1 cellular context compared by ENCODE assay signal in the genomic region with DNA sequence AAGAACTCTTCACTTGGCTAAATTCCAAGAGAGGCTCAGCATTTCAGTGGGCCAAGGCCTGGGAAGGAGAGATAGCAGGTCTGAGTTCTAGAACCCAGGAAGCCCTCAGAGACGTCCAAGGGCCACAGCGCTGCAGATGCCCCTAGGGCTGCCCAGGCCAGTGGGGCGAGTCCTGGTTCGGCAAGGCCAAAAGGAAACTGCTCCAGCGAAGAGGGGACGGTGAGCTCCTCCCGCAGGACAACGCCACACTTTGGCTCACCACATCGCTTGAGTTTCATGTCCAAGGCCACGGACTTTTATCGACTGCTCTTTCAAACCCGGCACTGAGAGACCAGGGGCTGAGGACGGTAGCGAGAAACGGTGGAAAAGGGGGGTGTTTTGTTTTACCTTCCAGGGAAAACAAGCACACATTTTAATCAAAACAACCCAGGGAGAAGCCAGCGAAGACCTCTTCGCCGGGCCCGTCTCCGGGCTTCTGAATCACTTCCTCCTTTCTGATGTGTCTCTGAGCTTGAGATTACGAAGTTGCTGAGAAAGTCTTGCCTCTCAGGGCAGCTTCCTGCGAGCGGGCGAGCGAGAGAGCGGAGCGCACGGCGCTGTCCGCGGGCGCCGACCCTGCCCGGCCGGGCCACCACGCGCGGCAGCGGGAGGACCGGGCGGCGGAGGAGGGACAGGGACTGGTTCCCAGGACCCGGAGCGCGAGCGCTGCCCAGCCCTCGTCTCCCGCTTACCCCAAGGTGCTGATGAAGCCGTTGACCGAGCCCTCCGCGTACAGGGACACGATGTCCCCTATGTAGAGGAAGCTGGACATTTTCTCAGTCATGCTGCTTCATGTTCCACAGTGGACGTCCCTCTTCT.
TF ChIP-seq lines count a peak whose summit lies in the region.

No MANE protein-coding gene starts in this region.

TF ChIP-seq in K562, 482 proteins besides CTCF, POLR2A, EP300 and RAD21 (continued from another document and continues in another):
- TF ChIP-seq, protein P1, sequence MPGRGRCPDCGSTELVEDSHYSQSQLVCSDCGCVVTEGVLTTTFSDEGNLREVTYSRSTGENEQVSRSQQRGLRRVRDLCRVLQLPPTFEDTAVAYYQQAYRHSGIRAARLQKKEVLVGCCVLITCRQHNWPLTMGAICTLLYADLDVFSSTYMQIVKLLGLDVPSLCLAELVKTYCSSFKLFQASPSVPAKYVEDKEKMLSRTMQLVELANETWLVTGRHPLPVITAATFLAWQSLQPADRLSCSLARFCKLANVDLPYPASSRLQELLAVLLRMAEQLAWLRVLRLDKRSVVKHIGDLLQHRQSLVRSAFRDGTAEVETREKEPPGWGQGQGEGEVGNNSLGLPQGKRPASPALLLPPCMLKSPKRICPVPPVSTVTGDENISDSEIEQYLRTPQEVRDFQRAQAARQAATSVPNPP (IDR thresholded peaks at IDR 0.05; ENCODE audit: borderline replicate concordance, insufficient read depth, insufficient read length) = no peak
- TF ChIP-seq TSC22D4 (tag; IDR thresholded peaks at IDR 0.05) (no peak), ZNF143 (CRISPR knock-in tag; IDR thresholded peaks at IDR 0.05) (no peak), ETV5 (CRISPR knock-in tag; IDR thresholded peaks at IDR 0.05; ENCODE audit: low read depth) (no peak), ZNF445 (CRISPR knock-in tag; IDR thresholded peaks at IDR 0.05; ENCODE audit: low read depth) (no peak), ZNF444 (CRISPR knock-in tag; IDR thresholded peaks at IDR 0.05) (no peak), NR4A1 (CRISPR knock-in tag; IDR thresholded peaks at IDR 0.05) (0 out of 2 replicates have a peak, but pooled peaks have one; percentile 55), NR4A1 (tag; IDR thresholded peaks at IDR 0.05) (no peak), RFX7 (CRISPR knock-in tag; IDR thresholded peaks at IDR 0.05) (no peak), MTA1 (IDR thresholded peaks at IDR 0.05; ENCODE audit: borderline replicate concordance) (no peak), ZNF253 (CRISPR knock-in tag; conservative IDR thresholded peaks at IDR 0.05) (no peak), ELF1 (tag; IDR thresholded peaks at IDR 0.05) (peak; percentile 46; the same call in 1 of the 2 replicates), CBX5 (IDR thresholded peaks at IDR 0.05; ENCODE audit: borderline replicate concordance, low read depth) (no peak), FOXJ3 (CRISPR knock-in tag; IDR thresholded peaks at IDR 0.05) (no peak), CBFA2T3 (IDR thresholded peaks at IDR 0.05) (peak; percentile 67), MAFK (IDR thresholded peaks at IDR 0.05; ENCODE audit: low read length) (no peak), ZNF134 (CRISPR knock-in tag; conservative IDR thresholded peaks at IDR 0.05) (no peak), ZEB2 (IDR thresholded peaks at IDR 0.05) (no peak), ZNF830 (CRISPR knock-in tag; IDR thresholded peaks at IDR 0.05) (peak; percentile 32; the same call in 1 of the 2 replicates), RBM22 (IDR thresholded peaks at IDR 0.05; ENCODE audit: low read depth, low read length, poor library complexity, severe bottlenecking) (no peak), EGR1 (conservative IDR thresholded peaks at IDR 0.05) (no peak), NFYB (IDR thresholded peaks at IDR 0.05; ENCODE audit: extremely low read depth, insufficient read length) (no peak), SMAD4 (CRISPR knock-in tag; conservative IDR thresholded peaks at IDR 0.05) (0 out of 2 replicates have a peak, but pooled peaks have one; percentile 18), RBM14 (IDR thresholded peaks at IDR 0.05; ENCODE audit: borderline replicate concordance, insufficient read depth, low read depth, low read length) (no peak), ZNF583 (CRISPR knock-in tag; IDR thresholded peaks at IDR 0.05) (no peak), CEBPG (CRISPR knock-in tag; IDR thresholded peaks at IDR 0.05) (no peak), CEBPG (tag; conservative IDR thresholded peaks at IDR 0.05 in 1 of 2, IDR thresholded peaks at IDR 0.05 in 1 of 2) (no peak), SMARCC2 (IDR thresholded peaks at IDR 0.05; ENCODE audit: low read depth) (no peak; the same call in 1 of the 2 replicates), CREB1 (IDR thresholded peaks at IDR 0.05) (0 out of 2 replicates have a peak, but pooled peaks have one; percentile 12), CREB1 (CRISPR knock-in tag; IDR thresholded peaks at IDR 0.05) (no peak), RBM25 (IDR thresholded peaks at IDR 0.05; ENCODE audit: low read depth, low read length, severe bottlenecking) (no peak), ZBTB17 (CRISPR knock-in tag; IDR thresholded peaks at IDR 0.05) (no peak)
- TF ChIP-seq, protein P2, sequence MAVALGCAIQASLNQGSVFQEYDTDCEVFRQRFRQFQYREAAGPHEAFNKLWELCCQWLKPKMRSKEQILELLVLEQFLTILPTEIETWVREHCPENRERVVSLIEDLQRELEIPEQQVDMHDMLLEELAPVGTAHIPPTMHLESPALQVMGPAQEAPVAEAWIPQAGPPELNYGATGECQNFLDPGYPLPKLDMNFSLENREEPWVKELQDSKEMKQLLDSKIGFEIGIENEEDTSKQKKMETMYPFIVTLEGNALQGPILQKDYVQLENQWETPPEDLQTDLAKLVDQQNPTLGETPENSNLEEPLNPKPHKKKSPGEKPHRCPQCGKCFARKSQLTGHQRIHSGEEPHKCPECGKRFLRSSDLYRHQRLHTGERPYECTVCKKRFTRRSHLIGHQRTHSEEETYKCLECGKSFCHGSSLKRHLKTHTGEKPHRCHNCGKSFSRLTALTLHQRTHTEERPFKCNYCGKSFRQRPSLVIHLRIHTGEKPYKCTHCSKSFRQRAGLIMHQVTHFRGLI (CRISPR knock-in tag; IDR thresholded peaks at IDR 0.05) = no peak
- TF ChIP-seq, protein P3, sequence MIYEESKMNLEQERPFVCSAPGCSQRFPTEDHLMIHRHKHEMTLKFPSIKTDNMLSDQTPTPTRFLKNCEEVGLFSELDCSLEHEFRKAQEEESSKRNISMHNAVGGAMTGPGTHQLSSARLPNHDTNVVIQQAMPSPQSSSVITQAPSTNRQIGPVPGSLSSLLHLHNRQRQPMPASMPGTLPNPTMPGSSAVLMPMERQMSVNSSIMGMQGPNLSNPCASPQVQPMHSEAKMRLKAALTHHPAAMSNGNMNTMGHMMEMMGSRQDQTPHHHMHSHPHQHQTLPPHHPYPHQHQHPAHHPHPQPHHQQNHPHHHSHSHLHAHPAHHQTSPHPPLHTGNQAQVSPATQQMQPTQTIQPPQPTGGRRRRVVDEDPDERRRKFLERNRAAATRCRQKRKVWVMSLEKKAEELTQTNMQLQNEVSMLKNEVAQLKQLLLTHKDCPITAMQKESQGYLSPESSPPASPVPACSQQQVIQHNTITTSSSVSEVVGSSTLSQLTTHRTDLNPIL (CRISPR knock-in tag; IDR thresholded peaks at IDR 0.05) = no peak
- TF ChIP-seq, protein P4, sequence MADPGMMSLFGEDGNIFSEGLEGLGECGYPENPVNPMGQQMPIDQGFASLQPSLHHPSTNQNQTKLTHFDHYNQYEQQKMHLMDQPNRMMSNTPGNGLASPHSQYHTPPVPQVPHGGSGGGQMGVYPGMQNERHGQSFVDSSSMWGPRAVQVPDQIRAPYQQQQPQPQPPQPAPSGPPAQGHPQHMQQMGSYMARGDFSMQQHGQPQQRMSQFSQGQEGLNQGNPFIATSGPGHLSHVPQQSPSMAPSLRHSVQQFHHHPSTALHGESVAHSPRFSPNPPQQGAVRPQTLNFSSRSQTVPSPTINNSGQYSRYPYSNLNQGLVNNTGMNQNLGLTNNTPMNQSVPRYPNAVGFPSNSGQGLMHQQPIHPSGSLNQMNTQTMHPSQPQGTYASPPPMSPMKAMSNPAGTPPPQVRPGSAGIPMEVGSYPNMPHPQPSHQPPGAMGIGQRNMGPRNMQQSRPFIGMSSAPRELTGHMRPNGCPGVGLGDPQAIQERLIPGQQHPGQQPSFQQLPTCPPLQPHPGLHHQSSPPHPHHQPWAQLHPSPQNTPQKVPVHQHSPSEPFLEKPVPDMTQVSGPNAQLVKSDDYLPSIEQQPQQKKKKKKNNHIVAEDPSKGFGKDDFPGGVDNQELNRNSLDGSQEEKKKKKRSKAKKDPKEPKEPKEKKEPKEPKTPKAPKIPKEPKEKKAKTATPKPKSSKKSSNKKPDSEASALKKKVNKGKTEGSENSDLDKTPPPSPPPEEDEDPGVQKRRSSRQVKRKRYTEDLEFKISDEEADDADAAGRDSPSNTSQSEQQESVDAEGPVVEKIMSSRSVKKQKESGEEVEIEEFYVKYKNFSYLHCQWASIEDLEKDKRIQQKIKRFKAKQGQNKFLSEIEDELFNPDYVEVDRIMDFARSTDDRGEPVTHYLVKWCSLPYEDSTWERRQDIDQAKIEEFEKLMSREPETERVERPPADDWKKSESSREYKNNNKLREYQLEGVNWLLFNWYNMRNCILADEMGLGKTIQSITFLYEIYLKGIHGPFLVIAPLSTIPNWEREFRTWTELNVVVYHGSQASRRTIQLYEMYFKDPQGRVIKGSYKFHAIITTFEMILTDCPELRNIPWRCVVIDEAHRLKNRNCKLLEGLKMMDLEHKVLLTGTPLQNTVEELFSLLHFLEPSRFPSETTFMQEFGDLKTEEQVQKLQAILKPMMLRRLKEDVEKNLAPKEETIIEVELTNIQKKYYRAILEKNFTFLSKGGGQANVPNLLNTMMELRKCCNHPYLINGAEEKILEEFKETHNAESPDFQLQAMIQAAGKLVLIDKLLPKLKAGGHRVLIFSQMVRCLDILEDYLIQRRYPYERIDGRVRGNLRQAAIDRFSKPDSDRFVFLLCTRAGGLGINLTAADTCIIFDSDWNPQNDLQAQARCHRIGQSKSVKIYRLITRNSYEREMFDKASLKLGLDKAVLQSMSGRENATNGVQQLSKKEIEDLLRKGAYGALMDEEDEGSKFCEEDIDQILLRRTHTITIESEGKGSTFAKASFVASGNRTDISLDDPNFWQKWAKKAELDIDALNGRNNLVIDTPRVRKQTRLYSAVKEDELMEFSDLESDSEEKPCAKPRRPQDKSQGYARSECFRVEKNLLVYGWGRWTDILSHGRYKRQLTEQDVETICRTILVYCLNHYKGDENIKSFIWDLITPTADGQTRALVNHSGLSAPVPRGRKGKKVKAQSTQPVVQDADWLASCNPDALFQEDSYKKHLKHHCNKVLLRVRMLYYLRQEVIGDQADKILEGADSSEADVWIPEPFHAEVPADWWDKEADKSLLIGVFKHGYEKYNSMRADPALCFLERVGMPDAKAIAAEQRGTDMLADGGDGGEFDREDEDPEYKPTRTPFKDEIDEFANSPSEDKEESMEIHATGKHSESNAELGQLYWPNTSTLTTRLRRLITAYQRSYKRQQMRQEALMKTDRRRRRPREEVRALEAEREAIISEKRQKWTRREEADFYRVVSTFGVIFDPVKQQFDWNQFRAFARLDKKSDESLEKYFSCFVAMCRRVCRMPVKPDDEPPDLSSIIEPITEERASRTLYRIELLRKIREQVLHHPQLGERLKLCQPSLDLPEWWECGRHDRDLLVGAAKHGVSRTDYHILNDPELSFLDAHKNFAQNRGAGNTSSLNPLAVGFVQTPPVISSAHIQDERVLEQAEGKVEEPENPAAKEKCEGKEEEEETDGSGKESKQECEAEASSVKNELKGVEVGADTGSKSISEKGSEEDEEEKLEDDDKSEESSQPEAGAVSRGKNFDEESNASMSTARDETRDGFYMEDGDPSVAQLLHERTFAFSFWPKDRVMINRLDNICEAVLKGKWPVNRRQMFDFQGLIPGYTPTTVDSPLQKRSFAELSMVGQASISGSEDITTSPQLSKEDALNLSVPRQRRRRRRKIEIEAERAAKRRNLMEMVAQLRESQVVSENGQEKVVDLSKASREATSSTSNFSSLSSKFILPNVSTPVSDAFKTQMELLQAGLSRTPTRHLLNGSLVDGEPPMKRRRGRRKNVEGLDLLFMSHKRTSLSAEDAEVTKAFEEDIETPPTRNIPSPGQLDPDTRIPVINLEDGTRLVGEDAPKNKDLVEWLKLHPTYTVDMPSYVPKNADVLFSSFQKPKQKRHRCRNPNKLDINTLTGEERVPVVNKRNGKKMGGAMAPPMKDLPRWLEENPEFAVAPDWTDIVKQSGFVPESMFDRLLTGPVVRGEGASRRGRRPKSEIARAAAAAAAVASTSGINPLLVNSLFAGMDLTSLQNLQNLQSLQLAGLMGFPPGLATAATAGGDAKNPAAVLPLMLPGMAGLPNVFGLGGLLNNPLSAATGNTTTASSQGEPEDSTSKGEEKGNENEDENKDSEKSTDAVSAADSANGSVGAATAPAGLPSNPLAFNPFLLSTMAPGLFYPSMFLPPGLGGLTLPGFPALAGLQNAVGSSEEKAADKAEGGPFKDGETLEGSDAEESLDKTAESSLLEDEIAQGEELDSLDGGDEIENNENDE (IDR thresholded peaks at IDR 0.05; ENCODE audit: low read depth, low read length) = no peak
- TF ChIP-seq, protein P5, sequence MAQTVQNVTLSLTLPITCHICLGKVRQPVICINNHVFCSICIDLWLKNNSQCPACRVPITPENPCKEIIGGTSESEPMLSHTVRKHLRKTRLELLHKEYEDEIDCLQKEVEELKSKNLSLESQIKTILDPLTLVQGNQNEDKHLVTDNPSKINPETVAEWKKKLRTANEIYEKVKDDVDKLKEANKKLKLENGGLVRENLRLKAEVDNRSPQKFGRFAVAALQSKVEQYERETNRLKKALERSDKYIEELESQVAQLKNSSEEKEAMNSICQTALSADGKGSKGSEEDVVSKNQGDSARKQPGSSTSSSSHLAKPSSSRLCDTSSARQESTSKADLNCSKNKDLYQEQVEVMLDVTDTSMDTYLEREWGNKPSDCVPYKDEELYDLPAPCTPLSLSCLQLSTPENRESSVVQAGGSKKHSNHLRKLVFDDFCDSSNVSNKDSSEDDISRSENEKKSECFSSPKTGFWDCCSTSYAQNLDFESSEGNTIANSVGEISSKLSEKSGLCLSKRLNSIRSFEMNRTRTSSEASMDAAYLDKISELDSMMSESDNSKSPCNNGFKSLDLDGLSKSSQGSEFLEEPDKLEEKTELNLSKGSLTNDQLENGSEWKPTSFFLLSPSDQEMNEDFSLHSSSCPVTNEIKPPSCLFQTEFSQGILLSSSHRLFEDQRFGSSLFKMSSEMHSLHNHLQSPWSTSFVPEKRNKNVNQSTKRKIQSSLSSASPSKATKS (CRISPR knock-in tag; IDR thresholded peaks at IDR 0.05) = no peak
- TF ChIP-seq, protein P6, sequence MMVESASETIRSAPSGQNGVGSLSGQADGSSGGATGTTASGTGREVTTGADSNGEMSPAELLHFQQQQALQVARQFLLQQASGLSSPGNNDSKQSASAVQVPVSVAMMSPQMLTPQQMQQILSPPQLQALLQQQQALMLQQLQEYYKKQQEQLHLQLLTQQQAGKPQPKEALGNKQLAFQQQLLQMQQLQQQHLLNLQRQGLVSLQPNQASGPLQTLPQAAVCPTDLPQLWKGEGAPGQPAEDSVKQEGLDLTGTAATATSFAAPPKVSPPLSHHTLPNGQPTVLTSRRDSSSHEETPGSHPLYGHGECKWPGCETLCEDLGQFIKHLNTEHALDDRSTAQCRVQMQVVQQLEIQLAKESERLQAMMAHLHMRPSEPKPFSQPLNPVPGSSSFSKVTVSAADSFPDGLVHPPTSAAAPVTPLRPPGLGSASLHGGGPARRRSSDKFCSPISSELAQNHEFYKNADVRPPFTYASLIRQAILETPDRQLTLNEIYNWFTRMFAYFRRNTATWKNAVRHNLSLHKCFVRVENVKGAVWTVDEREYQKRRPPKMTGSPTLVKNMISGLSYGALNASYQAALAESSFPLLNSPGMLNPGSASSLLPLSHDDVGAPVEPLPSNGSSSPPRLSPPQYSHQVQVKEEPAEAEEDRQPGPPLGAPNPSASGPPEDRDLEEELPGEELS (CRISPR knock-in tag; IDR thresholded peaks at IDR 0.05; ENCODE audit: borderline replicate concordance) = no peak
